ENCODE assay signal across 14 cellular contexts in genomic region chr22:28299760-28300159, GRCh38.
A peak's percentile ranks its signal among the peaks of the same experiment; 100 is the strongest.
DNase-seq lines count a peak whose midpoint lies in the region; ATAC-seq and TF ChIP-seq lines count a peak whose summit lies in the region.
"Had no signal": no experiment of that assay in that cellular context is flagged by ENCODE, and none has a peak within 500 bp of the region (broad histone marks: within the 10 kb centered on the region; RNA-seq: fewer than 3 reads in every experiment).

No MANE protein-coding gene starts in this region.

- H3K4me1 ChIP-seq in right atrium auricular region: peaks cover 0 to 26% of the 10 kb centered on the region in 2 donors
- H3K4me1 ChIP-seq: foreskin keratinocyte had no signal

- peak; percentile 35 for DNase-seq in NK-92 treated with Interleukin-12 subunit alpha and Interleukin-12 subunit beta, amount 100 ng/mL, for 24 hours (lab: John Stamatoyannopoulos, UW)
- DNase-seq in NK-92 (lab: John Stamatoyannopoulos, UW; ENCODE audit: unreplicated experiment) (no peak), astrocyte of the hippocampus (ENCODE audit: low read depth, low spot score) (peak; percentile 72), right atrium auricular region (ENCODE audit: low spot score) (peak; percentile 61), retinal pigment epithelial cell (ENCODE audit: low read depth) (peak; percentile 16), GM03348 (ENCODE audit: low spot score) (no peak)
- DNase-seq in central memory CD4-positive, alpha-beta T cell: no peak
- DNase-seq: 8988T; foreskin keratinocyte; Kasumi-1; naive thymus-derived CD8-positive, alpha-beta T cell; NCI-H1930 had no signal

- H3K9me3 ChIP-seq in right atrium auricular region: no peaks in the 10 kb centered on the region
- H3K9me3 ChIP-seq: SJSA1 had no signal

- no peak overlapping the region for H3K4me3 ChIP-seq in right atrium auricular region
- H3K4me3 ChIP-seq in retinal pigment epithelial cell (ENCODE audit: low read length): no peak overlapping the region
- H3K4me3 ChIP-seq: SJSA1 had no signal

- H3K27ac ChIP-seq in right atrium auricular region: peak overlapping the region in 1 of 2 donors; percentile 61
- H3K27ac ChIP-seq: foreskin keratinocyte, SJSA1 had no signal

- H3K36me3 ChIP-seq in right atrium auricular region: no peaks in the 10 kb centered on the region
- H3K36me3 ChIP-seq: SJSA1 had no signal

- ATAC-seq in GM19467 (IDR thresholded peaks at IDR 0.05; ENCODE audit: unreplicated experiment): no peak
- ATAC-seq: foreskin keratinocyte; naive thymus-derived CD8-positive, alpha-beta T cell had no signal

- no peaks in the 10 kb centered on the region for H3K27me3 ChIP-seq in right atrium auricular region
- H3K27me3 ChIP-seq: foreskin keratinocyte, SJSA1 had no signal

- TF ChIP-seq CTCF in right atrium auricular region (IDR thresholded peaks at IDR 0.05) (no peak), retinal pigment epithelial cell (conservative IDR thresholded peaks at IDR 0.05; ENCODE audit: low read depth, low read length) (no peak)

Comparison
In these comparisons a context has a peak if more than half of its experiments do, and no peak if none do; other contexts are left out.
1. DNase-seq: peak in NK-92 treated with Interleukin-12 subunit alpha and Interleukin-12 subunit beta, amount 100 ng/mL, for 24 hours (single experiment), astrocyte of the hippocampus (single experiment), right atrium auricular region (single experiment) and retinal pigment epithelial cell (single experiment); none in NK-92 (single experiment), GM03348 (single experiment) and central memory CD4-positive, alpha-beta T cell (single experiment).